ENCODE assay signal across 2 cellular contexts in the genomic region with DNA sequence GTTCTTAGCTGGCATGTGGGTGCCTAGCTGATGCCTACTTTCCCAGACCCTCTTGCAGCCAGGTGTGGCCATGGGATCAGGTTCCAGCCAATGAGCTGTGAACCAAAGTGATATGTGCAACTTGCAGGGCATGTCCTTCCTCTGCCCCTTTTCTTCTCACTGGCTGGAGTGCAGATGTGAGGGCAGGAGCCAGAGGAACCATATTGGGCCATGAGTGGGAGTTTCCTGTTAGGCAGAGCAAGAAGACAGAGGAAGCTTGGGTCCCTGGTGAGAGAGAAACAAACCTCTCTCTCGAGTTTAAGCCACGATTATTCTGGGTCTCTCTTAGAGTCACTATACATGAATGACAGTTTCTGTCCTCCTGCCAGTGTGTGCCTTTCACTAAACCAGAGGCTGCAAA.
TF ChIP-seq lines count a peak whose summit lies in the region.

No MANE protein-coding gene starts in this region.

TF ChIP-seq in H1, 55 proteins besides CTCF, POLR2A, EP300 and RAD21 (continued from another document):
- TF ChIP-seq KDM1A (IDR thresholded peaks at IDR 0.05; ENCODE audit: borderline replicate concordance, low read length), result 0 out of 2 replicates have a peak, but pooled peaks have one; percentile 52
- TF ChIP-seq, protein P1, sequence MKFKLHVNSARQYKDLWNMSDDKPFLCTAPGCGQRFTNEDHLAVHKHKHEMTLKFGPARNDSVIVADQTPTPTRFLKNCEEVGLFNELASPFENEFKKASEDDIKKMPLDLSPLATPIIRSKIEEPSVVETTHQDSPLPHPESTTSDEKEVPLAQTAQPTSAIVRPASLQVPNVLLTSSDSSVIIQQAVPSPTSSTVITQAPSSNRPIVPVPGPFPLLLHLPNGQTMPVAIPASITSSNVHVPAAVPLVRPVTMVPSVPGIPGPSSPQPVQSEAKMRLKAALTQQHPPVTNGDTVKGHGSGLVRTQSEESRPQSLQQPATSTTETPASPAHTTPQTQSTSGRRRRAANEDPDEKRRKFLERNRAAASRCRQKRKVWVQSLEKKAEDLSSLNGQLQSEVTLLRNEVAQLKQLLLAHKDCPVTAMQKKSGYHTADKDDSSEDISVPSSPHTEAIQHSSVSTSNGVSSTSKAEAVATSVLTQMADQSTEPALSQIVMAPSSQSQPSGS (IDR thresholded peaks at IDR 0.05; ENCODE audit: low read length), result no peak

TF ChIP-seq in GM12891, 5 proteins besides CTCF, POLR2A, EP300 and RAD21 (continued from another document):
- no peak for TF ChIP-seq POLR2AphosphoS5 (IDR thresholded peaks at IDR 0.05; ENCODE audit: low read depth, low read length)
- no peak for TF ChIP-seq SPI1 (IDR thresholded peaks at IDR 0.05; ENCODE audit: low read depth, low read length)
- TF ChIP-seq POU2F2 (IDR thresholded peaks at IDR 0.05; ENCODE audit: low read depth, low read length), result no peak
TF ChIP-seq in GM12891: peak in this region for 0.
